Comparison of ENCODE assay signal across 29 cellular contexts in genomic region chr1:1548591-1548990, GRCh38. TPM values are rescaled to one million over a fixed set of nuclear protein-coding genes. Genes with fewer than 3 reads are reported as not detected.
DNase-seq lines count a peak whose midpoint lies in the region; ATAC-seq, FAIRE-seq and TF ChIP-seq lines count a peak whose summit lies in the region.
"Had no signal": no experiment of that assay in that cellular context is flagged by ENCODE, and none has a peak within 500 bp of the region (broad histone marks: within the 10 kb centered on the region; RNA-seq: fewer than 3 reads in every experiment).

No MANE protein-coding gene starts in this region.

- H2BK12ac ChIP-seq in trophoblast cell (ENCODE audit: low read length) = no peak overlapping the region

- in situ Hi-C loops in HepG2 (cut with HindIII; ENCODE audit: extremely low pct_ligation_motif_present, low pct_unique_long_range_greater_than_20kb) = no loop called here

- no peak overlapping the region for H3K4me2 ChIP-seq in HepG2 (ENCODE audit: low read depth, low read length)
- H3K4me2 ChIP-seq in trophoblast cell (ENCODE audit: low read length) = no peak overlapping the region
- H3K4me2 ChIP-seq: PC-9 had no signal

- TF ChIP-seq POLR2A in HepG2 (IDR thresholded peaks at IDR 0.05; ENCODE audit: insufficient read depth in 1 of 2, low read depth in 2 of 2, low read length in 2 of 2) = no peak

- BruUV-seq in HepG2 (replicated peaks; lab: Mats Ljungman, UMichigan) = no TSS peak

- TF ChIP-seq CTCF in BE2C (IDR thresholded peaks at IDR 0.05; ENCODE audit: low read depth, low read length) (no peak), WERI-Rb-1 (IDR thresholded peaks at IDR 0.05; ENCODE audit: low read depth, low read length) (0 out of 2 replicates have a peak, but pooled peaks have one; percentile 2), HepG2 (CRISPR knock-in tag; IDR thresholded peaks at IDR 0.05) (peak; percentile 41)

- H3K27me3 ChIP-seq in BE2C (no peaks in the 10 kb centered on the region), WERI-Rb-1 (ENCODE audit: insufficient read depth, low read depth, severe bottlenecking) (no peaks in the 10 kb centered on the region), HepG2 (ENCODE audit: control insufficient read depth in 1 of 2, insufficient read depth in 2 of 2, low read length in 2 of 2) (no peaks in the 10 kb centered on the region), trophoblast cell (ENCODE audit: insufficient read depth, low read length) (no peaks in the 10 kb centered on the region)
- H3K27me3 ChIP-seq: MG63, SJSA1 had no signal

- no peak for FAIRE-seq in HepG2 (lab: Jason Lieb, UNC)
- FAIRE-seq: GM12892, HTR-8/SVneo had no signal

- no peak overlapping the region for H4K12ac ChIP-seq in trophoblast cell (ENCODE audit: low read depth, low read length)

- no peaks in the 10 kb centered on the region for H3K79me2 ChIP-seq in HepG2 (ENCODE audit: insufficient read depth, low read length)
- H3K79me2 ChIP-seq in trophoblast cell (ENCODE audit: control insufficient read depth, insufficient read depth, low read length, poor library complexity) = no peaks in the 10 kb centered on the region

- H4K91ac ChIP-seq in trophoblast cell (ENCODE audit: low read depth, low read length) = no peak overlapping the region

- peaks cover 23% of the 10 kb centered on the region for H3K36me3 ChIP-seq in BE2C
- peaks cover 3% of the 10 kb centered on the region; the same call in 1 of the 2 replicates for H3K36me3 ChIP-seq in WERI-Rb-1
- peaks cover 0 to 3% of the 10 kb centered on the region in 2 experiments; a peak in 1 of 5 replicates for H3K36me3 ChIP-seq in HepG2 (replicated peaks in 1 of 2; ENCODE audit: control insufficient read depth in 1 of 2, insufficient read depth in 2 of 2, low read length in 2 of 2)
- H3K36me3 ChIP-seq in trophoblast cell (ENCODE audit: control insufficient read depth in 1 of 2, insufficient read depth in 2 of 2, low read length in 2 of 2) = peaks cover 35 to 39% of the 10 kb centered on the region in 2 experiments

- ATAC-seq in HepG2 (no peak), HG02870 (IDR thresholded peaks at IDR 0.05; ENCODE audit: unreplicated experiment) (no peak), HG03135 (IDR thresholded peaks at IDR 0.05; ENCODE audit: unreplicated experiment) (no peak), GM18861 (IDR thresholded peaks at IDR 0.05; ENCODE audit: unreplicated experiment) (no peak)
- ATAC-seq: HCT116 had no signal

- intact Hi-C loops in HepG2 (cut with micrococcal nuclease; ENCODE audit: unreplicated experiment) = no loop called here

- 90% methylated on average over 3 of the region's 14 CpGs for WGBS in HepG2 (ENCODE audit: low lambda C conversion rate)
- no CpG with 5 or more reads among the region's 14 CpGs for WGBS in trophoblast cell (ENCODE audit: extremely low coverage, insufficient coverage, insufficient read length)

- H3K23ac ChIP-seq in trophoblast cell (ENCODE audit: low read length) = no peak overlapping the region

- H3K4me1 ChIP-seq in BE2C (no peaks in the 10 kb centered on the region), HepG2 (ENCODE audit: insufficient read depth, low read length) (no peaks in the 10 kb centered on the region), trophoblast cell (ENCODE audit: control insufficient read depth in 1 of 2, insufficient read depth in 2 of 2, low read length in 2 of 2) (no peaks in the 10 kb centered on the region)

- H3K9me3 ChIP-seq in BE2C (no peaks in the 10 kb centered on the region), WERI-Rb-1 (ENCODE audit: severe bottlenecking) (no peaks in the 10 kb centered on the region), HepG2 (ENCODE audit: low read length) (no peaks in the 10 kb centered on the region), trophoblast cell (ENCODE audit: insufficient read depth, low read depth, low read length) (no peaks in the 10 kb centered on the region)
- H3K9me3 ChIP-seq: MG63, SJSA1 had no signal

- H3K4ac ChIP-seq in trophoblast cell (ENCODE audit: low read depth, low read length) = no peak overlapping the region

- TF ChIP-seq EP300 in HepG2 (IDR thresholded peaks at IDR 0.05; ENCODE audit: low read depth in 2 of 2, low read length in 2 of 2) (no peak), HepG2 (CRISPR knock-in tag; IDR thresholded peaks at IDR 0.05; ENCODE audit: borderline replicate concordance) (no peak)

- CTCF ChIA-PET in HepG2 (lab: Yijun Ruan, JAX; ENCODE audit: low intra/inter-chr PET ratio, low total read pairs) = no interaction called here

- peak overlapping the region; percentile 27 for H3K18ac ChIP-seq in trophoblast cell (ENCODE audit: low read length)

- POLR2A ChIA-PET in HepG2 (lab: Yijun Ruan, JAX) = no interaction called here

- DNase-seq in BE2C (peak; percentile 29), WERI-Rb-1 (no peak), HepG2 (ENCODE audit: low spot score) (no peak), trophoblast cell (no peak)
- DNase-seq: 8988T; ACHN; CD4-positive, CD25-positive, alpha-beta regulatory T cell; DMS153; DND-41; KG1; MG63; NCI-H1105 treated with DMSO at 0.1 percent for 48 hours; NCI-H146; NCI-H1930; NCI-H446 treated with DMSO at 0.1 percent for 48 hours; NCI-H526; NCI-H82; NK-92 treated with Interleukin-12 subunit alpha and Interleukin-12 subunit beta, amount 100 ng/mL, for 24 hours; PC-9; Right ventricle myocardium superior had no signal

- H2BK5ac ChIP-seq in trophoblast cell (ENCODE audit: low read depth, low read length, poor library complexity) = no peak overlapping the region

- H2AFZ ChIP-seq in HepG2 (ENCODE audit: low read length) (no peak overlapping the region), trophoblast cell (ENCODE audit: insufficient read depth, low read length, poor library complexity) (no peak overlapping the region)
- H2AFZ ChIP-seq: PC-9 had no signal

- no peak overlapping the region for H2BK120ac ChIP-seq in trophoblast cell (ENCODE audit: insufficient read depth, low read length, poor library complexity)

- no peak for TF ChIP-seq RAD21 in HepG2 (CRISPR knock-in tag; IDR thresholded peaks at IDR 0.05)

- H4K20me1 ChIP-seq in HepG2 (ENCODE audit: insufficient read depth, low read length) = no peaks in the 10 kb centered on the region

- no peak overlapping the region for H3K9ac ChIP-seq in HepG2 (ENCODE audit: insufficient read depth, low read depth, low read length)
- no peak overlapping the region for H3K9ac ChIP-seq in trophoblast cell (ENCODE audit: low read length)

- no peaks in the 10 kb centered on the region for H3K79me1 ChIP-seq in trophoblast cell (ENCODE audit: low read length)

- H3K27ac ChIP-seq in WERI-Rb-1 (no peak overlapping the region), HepG2 (ENCODE audit: extremely low read length, insufficient read depth, low read length) (no peak overlapping the region), trophoblast cell (ENCODE audit: low read depth, low read length) (no peak overlapping the region)
- H3K27ac ChIP-seq: PC-9, SJSA1 had no signal

- no peak overlapping the region for H4K8ac ChIP-seq in trophoblast cell (ENCODE audit: low read depth, low read length)

- H2AK5ac ChIP-seq in trophoblast cell (ENCODE audit: low read length) = no peak overlapping the region

- no peak overlapping the region for H3K4me3 ChIP-seq in BE2C (ENCODE audit: low read depth, low read length)
- no peak overlapping the region for H3K4me3 ChIP-seq in WERI-Rb-1 (ENCODE audit: low read depth, low read length)
- H3K4me3 ChIP-seq in HepG2 (replicated peaks in 1 of 3; ENCODE audit: insufficient read depth in 1 of 3, low read depth in 2 of 3, low read length in 3 of 3) = no peak overlapping the region
- no peak overlapping the region for H3K4me3 ChIP-seq in trophoblast cell (ENCODE audit: low read depth, low read length)
- H3K4me3 ChIP-seq: MG63, PC-9, SJSA1 had no signal

- H3K14ac ChIP-seq in trophoblast cell (ENCODE audit: low read length) = no peak overlapping the region

RNA-seq across cellular contexts. Expression of gene TMEM240, which starts 8.2 kb away (rescaled TPM):
- 6.4 TPM for polyA plus RNA-seq in BE2C (2012; ENCODE audit: insufficient read depth, insufficient read length, low read depth)
- total RNA-seq in HepG2 (2016; rRNA removed; fragmentation: Illumina TruSeq; extraction: Trizol) = not detected in 2 replicates
- not detected in 2 replicates for total RNA-seq in HepG2 (2016; cell fraction: cytosol; rRNA removed; fragmentation: Illumina TruSeq; extraction: Trizol; ENCODE audit: low read depth)
- not detected in 2 replicates for total RNA-seq in HepG2 (2016; cell fraction: insoluble cytoplasmic fraction; rRNA removed; fragmentation: Illumina TruSeq; extraction: Trizol)
- not detected in 2 replicates for total RNA-seq in HepG2 (2016; cell fraction: membrane; rRNA removed; fragmentation: Illumina TruSeq; extraction: Trizol)
- not detected in 2 replicates for total RNA-seq in HepG2 (2016; cell fraction: nucleus; rRNA removed; fragmentation: Illumina TruSeq; extraction: Trizol)
- 0.17 and 0.21 TPM in 2 replicates for polyA plus RNA-seq in HepG2 (2011; rRNA removed)
- 0.17 TPM in 1 of 2 replicates, not detected in the other for polyA plus RNA-seq in HepG2 (2011; cell fraction: cytosol; rRNA removed)
- polyA plus RNA-seq in HepG2 (2011; cell fraction: nucleus; rRNA removed) = 3.9 and 4.5 TPM in 2 replicates
- 0.58 and 1.1 TPM in 2 replicates for polyA plus RNA-seq in HepG2 (2012)
- not detected in 2 replicates for polyA plus RNA-seq in HepG2 (2016; cell fraction: cytosol; fragmentation: Illumina TruSeq; extraction: Trizol; ENCODE audit: low read depth)
- 0.34 TPM in 1 of 2 replicates, not detected in the other for polyA plus RNA-seq in HepG2 (2016; cell fraction: insoluble cytoplasmic fraction; fragmentation: Illumina TruSeq; extraction: Trizol; ENCODE audit: low read depth)
- not detected in 2 replicates for polyA plus RNA-seq in HepG2 (2016; cell fraction: membrane; fragmentation: Illumina TruSeq; extraction: Trizol; ENCODE audit: low read depth)
- polyA plus RNA-seq in HepG2 (2016; cell fraction: nucleus; fragmentation: Illumina TruSeq; extraction: Trizol; ENCODE audit: insufficient read depth, low read depth) = 0.90 TPM in 1 of 2 replicates, not detected in the other
- not detected in 2 replicates for polyA minus RNA-seq in HepG2 (2011; rRNA and poly(A)+ RNA removed; ENCODE audit: low replicate concordance)
- not detected in 2 replicates for polyA minus RNA-seq in HepG2 (2011; cell fraction: cytosol; rRNA and poly(A)+ RNA removed)
- not detected in 2 replicates for polyA minus RNA-seq in HepG2 (2011; cell fraction: nucleus; rRNA and poly(A)+ RNA removed)
- 1.5 and 1.7 TPM in 2 replicates for polyA plus RNA-seq in trophoblast cell (2013)
- total RNA-seq: CD4-positive, CD25-positive, alpha-beta regulatory T cell; H4; RPMI7951 had no signal
- polyA plus RNA-seq: CD4-positive, CD25-positive, alpha-beta regulatory T cell had no signal

RNA-seq across cellular contexts. Expression of gene SSU72, which starts 26.1 kb away (rescaled TPM):
- polyA plus RNA-seq in BE2C (2012; ENCODE audit: insufficient read depth, insufficient read length, low read depth) = 249 TPM
- 63.5 and 67.1 TPM in 2 replicates for total RNA-seq in HepG2 (2016; rRNA removed; fragmentation: Illumina TruSeq; extraction: Trizol)
- total RNA-seq in HepG2 (2016; cell fraction: cytosol; rRNA removed; fragmentation: Illumina TruSeq; extraction: Trizol; ENCODE audit: low read depth) = 174 and 181 TPM in 2 replicates
- 55.4 and 71.0 TPM in 2 replicates for total RNA-seq in HepG2 (2016; cell fraction: insoluble cytoplasmic fraction; rRNA removed; fragmentation: Illumina TruSeq; extraction: Trizol)
- 205 and 206 TPM in 2 replicates for total RNA-seq in HepG2 (2016; cell fraction: membrane; rRNA removed; fragmentation: Illumina TruSeq; extraction: Trizol)
- 33.8 and 37.5 TPM in 2 replicates for total RNA-seq in HepG2 (2016; cell fraction: nucleus; rRNA removed; fragmentation: Illumina TruSeq; extraction: Trizol)
- 41.7 and 42.8 TPM in 2 replicates for polyA plus RNA-seq in HepG2 (2011; rRNA removed)
- polyA plus RNA-seq in HepG2 (2011; cell fraction: cytosol; rRNA removed) = 46.2 and 47.3 TPM in 2 replicates
- 54.5 and 58.4 TPM in 2 replicates for polyA plus RNA-seq in HepG2 (2011; cell fraction: nucleus; rRNA removed)
- 78.4 and 81.7 TPM in 2 replicates for polyA plus RNA-seq in HepG2 (2012)
- 402 and 408 TPM in 2 replicates for polyA plus RNA-seq in HepG2 (2016; cell fraction: cytosol; fragmentation: Illumina TruSeq; extraction: Trizol; ENCODE audit: low read depth)
- 95.7 and 105 TPM in 2 replicates for polyA plus RNA-seq in HepG2 (2016; cell fraction: insoluble cytoplasmic fraction; fragmentation: Illumina TruSeq; extraction: Trizol; ENCODE audit: low read depth)
- 348 and 359 TPM in 2 replicates for polyA plus RNA-seq in HepG2 (2016; cell fraction: membrane; fragmentation: Illumina TruSeq; extraction: Trizol; ENCODE audit: low read depth)
- polyA plus RNA-seq in HepG2 (2016; cell fraction: nucleus; fragmentation: Illumina TruSeq; extraction: Trizol; ENCODE audit: insufficient read depth, low read depth) = 88.7 and 92.0 TPM in 2 replicates
- 60.1 and 74.5 TPM in 2 replicates for polyA minus RNA-seq in HepG2 (2011; rRNA and poly(A)+ RNA removed; ENCODE audit: low replicate concordance)
- 44.8 and 47.0 TPM in 2 replicates for polyA minus RNA-seq in HepG2 (2011; cell fraction: cytosol; rRNA and poly(A)+ RNA removed)
- 35.7 and 37.5 TPM in 2 replicates for polyA minus RNA-seq in HepG2 (2011; cell fraction: nucleus; rRNA and poly(A)+ RNA removed)
- 206 and 207 TPM in 2 replicates for polyA plus RNA-seq in trophoblast cell (2013)

RNA-seq across cellular contexts. Expression of gene ATAD3A, which starts 36.6 kb away (rescaled TPM):
- polyA plus RNA-seq in BE2C (2012; ENCODE audit: insufficient read depth, insufficient read length, low read depth) = 88.1 TPM
- total RNA-seq in HepG2 (2016; rRNA removed; fragmentation: Illumina TruSeq; extraction: Trizol) = 33.4 and 49.0 TPM in 2 replicates
- 18.2 and 18.9 TPM in 2 replicates for total RNA-seq in HepG2 (2016; cell fraction: cytosol; rRNA removed; fragmentation: Illumina TruSeq; extraction: Trizol; ENCODE audit: low read depth)
- 27.6 and 52.7 TPM in 2 replicates for total RNA-seq in HepG2 (2016; cell fraction: insoluble cytoplasmic fraction; rRNA removed; fragmentation: Illumina TruSeq; extraction: Trizol)
- 38.0 and 38.8 TPM in 2 replicates for total RNA-seq in HepG2 (2016; cell fraction: membrane; rRNA removed; fragmentation: Illumina TruSeq; extraction: Trizol)
- 30.1 and 34.5 TPM in 2 replicates for total RNA-seq in HepG2 (2016; cell fraction: nucleus; rRNA removed; fragmentation: Illumina TruSeq; extraction: Trizol)
- 10.6 and 15.5 TPM in 2 replicates for polyA plus RNA-seq in HepG2 (2011; rRNA removed)
- polyA plus RNA-seq in HepG2 (2011; cell fraction: cytosol; rRNA removed) = 11.1 and 18.2 TPM in 2 replicates
- 45.2 and 49.3 TPM in 2 replicates for polyA plus RNA-seq in HepG2 (2011; cell fraction: nucleus; rRNA removed)
- polyA plus RNA-seq in HepG2 (2012) = 12.6 and 17.3 TPM in 2 replicates
- 19.2 and 20.9 TPM in 2 replicates for polyA plus RNA-seq in HepG2 (2016; cell fraction: cytosol; fragmentation: Illumina TruSeq; extraction: Trizol; ENCODE audit: low read depth)
- polyA plus RNA-seq in HepG2 (2016; cell fraction: insoluble cytoplasmic fraction; fragmentation: Illumina TruSeq; extraction: Trizol; ENCODE audit: low read depth) = 33.0 and 40.7 TPM in 2 replicates
- 30.9 and 31.4 TPM in 2 replicates for polyA plus RNA-seq in HepG2 (2016; cell fraction: membrane; fragmentation: Illumina TruSeq; extraction: Trizol; ENCODE audit: low read depth)
- polyA plus RNA-seq in HepG2 (2016; cell fraction: nucleus; fragmentation: Illumina TruSeq; extraction: Trizol; ENCODE audit: insufficient read depth, low read depth) = 80.5 and 96.5 TPM in 2 replicates
- 21.9 and 37.5 TPM in 2 replicates for polyA minus RNA-seq in HepG2 (2011; rRNA and poly(A)+ RNA removed; ENCODE audit: low replicate concordance)
- polyA minus RNA-seq in HepG2 (2011; cell fraction: cytosol; rRNA and poly(A)+ RNA removed) = 11.0 and 16.1 TPM in 2 replicates
- polyA minus RNA-seq in HepG2 (2011; cell fraction: nucleus; rRNA and poly(A)+ RNA removed) = 8.6 and 10.7 TPM in 2 replicates
- polyA plus RNA-seq in trophoblast cell (2013) = 23.7 and 23.9 TPM in 2 replicates

RNA-seq across cellular contexts. Expression of gene FNDC10, which starts 51.3 kb away (rescaled TPM):
- polyA plus RNA-seq in BE2C (2012; ENCODE audit: insufficient read depth, insufficient read length, low read depth) = 31.5 TPM
- 2.0 and 2.5 TPM in 2 replicates for total RNA-seq in HepG2 (2016; rRNA removed; fragmentation: Illumina TruSeq; extraction: Trizol)
- 6.6 and 6.8 TPM in 2 replicates for total RNA-seq in HepG2 (2016; cell fraction: cytosol; rRNA removed; fragmentation: Illumina TruSeq; extraction: Trizol; ENCODE audit: low read depth)
- total RNA-seq in HepG2 (2016; cell fraction: insoluble cytoplasmic fraction; rRNA removed; fragmentation: Illumina TruSeq; extraction: Trizol) = 2.4 and 2.8 TPM in 2 replicates
- total RNA-seq in HepG2 (2016; cell fraction: membrane; rRNA removed; fragmentation: Illumina TruSeq; extraction: Trizol) = 10.4 and 11.3 TPM in 2 replicates
- total RNA-seq in HepG2 (2016; cell fraction: nucleus; rRNA removed; fragmentation: Illumina TruSeq; extraction: Trizol) = 1.1 and 1.3 TPM in 2 replicates
- 2.2 and 3.1 TPM in 2 replicates for polyA plus RNA-seq in HepG2 (2011; rRNA removed)
- 2.6 and 5.4 TPM in 2 replicates for polyA plus RNA-seq in HepG2 (2011; cell fraction: cytosol; rRNA removed)
- polyA plus RNA-seq in HepG2 (2011; cell fraction: nucleus; rRNA removed) = 3.9 and 4.3 TPM in 2 replicates
- 4.0 and 4.3 TPM in 2 replicates for polyA plus RNA-seq in HepG2 (2012)
- polyA plus RNA-seq in HepG2 (2016; cell fraction: cytosol; fragmentation: Illumina TruSeq; extraction: Trizol; ENCODE audit: low read depth) = 20.0 and 21.4 TPM in 2 replicates
- polyA plus RNA-seq in HepG2 (2016; cell fraction: insoluble cytoplasmic fraction; fragmentation: Illumina TruSeq; extraction: Trizol; ENCODE audit: low read depth) = 5.1 and 6.0 TPM in 2 replicates
- polyA plus RNA-seq in HepG2 (2016; cell fraction: membrane; fragmentation: Illumina TruSeq; extraction: Trizol; ENCODE audit: low read depth) = 21.7 and 28.5 TPM in 2 replicates
- polyA plus RNA-seq in HepG2 (2016; cell fraction: nucleus; fragmentation: Illumina TruSeq; extraction: Trizol; ENCODE audit: insufficient read depth, low read depth) = 4.3 and 4.8 TPM in 2 replicates
- polyA minus RNA-seq in HepG2 (2011; rRNA and poly(A)+ RNA removed; ENCODE audit: low replicate concordance) = 4.9 TPM in 1 of 2 replicates, not detected in the other
- 4.0 and 4.4 TPM in 2 replicates for polyA minus RNA-seq in HepG2 (2011; cell fraction: cytosol; rRNA and poly(A)+ RNA removed)
- polyA minus RNA-seq in HepG2 (2011; cell fraction: nucleus; rRNA and poly(A)+ RNA removed) = 0.64 and 1.1 TPM in 2 replicates
- polyA plus RNA-seq in trophoblast cell (2013) = 3.3 and 3.4 TPM in 2 replicates
